ENCODE assay signal across 21 cellular contexts in genomic region chrX:86014421-86014820, GRCh38. TPM values are rescaled to one million over a fixed set of nuclear protein-coding genes. Genes with fewer than 3 reads are reported as not detected.
DNase-seq lines count a peak whose midpoint lies in the region; ATAC-seq, FAIRE-seq and TF ChIP-seq lines count a peak whose summit lies in the region.
"Had no signal": no experiment of that assay in that cellular context is flagged by ENCODE, and none has a peak within 500 bp of the region (broad histone marks: within the 10 kb centered on the region; RNA-seq: fewer than 3 reads in every experiment).

No MANE protein-coding gene starts in this region.

- WGBS in HepG2 (ENCODE audit: low lambda C conversion rate), result 79% methylated on average over 5 of the region's 5 CpGs
- WGBS in right lobe of liver (ENCODE audit: insufficient coverage, low coverage, low lambda C conversion rate, missing lambda C conversion rate), result 90% methylated on average over 4 of the region's 5 CpGs

- H3K4me3 ChIP-seq in HepG2 (replicated peaks in 1 of 3; ENCODE audit: insufficient read depth in 1 of 3, low read depth in 2 of 3, low read length in 3 of 3), result no peak overlapping the region; a peak in 1 of 6 replicates
- no peak overlapping the region for H3K4me3 ChIP-seq in right lobe of liver
- H3K4me3 ChIP-seq: coronary artery, smooth muscle cell had no signal

- H2AFZ ChIP-seq in HepG2 (ENCODE audit: low read length), result no peak overlapping the region

- intact Hi-C loops in HepG2 (cut with micrococcal nuclease; ENCODE audit: unreplicated experiment) (no loop called here), right lobe of liver (cut with DNase I) (no loop called here)

- H3K36me3 Mint-ChIP-seq in T-cell, result peaks cover 44% of the 10 kb centered on the region
- H3K36me3 Mint-ChIP-seq in type B pancreatic cell, result peaks cover 37% of the 10 kb centered on the region

- H3K27ac ChIP-seq in HepG2 (ENCODE audit: extremely low read length, insufficient read depth, low read length), result peak overlapping the region; percentile 49
- H3K27ac ChIP-seq in right lobe of liver, result no peak overlapping the region
- H3K27ac ChIP-seq: coronary artery, KMS-11 had no signal

- H4K20me1 ChIP-seq in HepG2 (ENCODE audit: insufficient read depth, low read length), result no peaks in the 10 kb centered on the region

- no peak for DNase-seq in HepG2 (ENCODE audit: low spot score)
- DNase-seq in right lobe of liver, result no peak
- DNase-seq in T-cell, result peak in 9 of 34 experiments; percentile 0 to 17 (median 4)
- DNase-seq in left kidney (ENCODE audit: low read depth, low spot score), result peak; percentile 59
- no peak for DNase-seq in type B pancreatic cell (ENCODE audit: extremely low spot score, unreplicated experiment)
- no peak for DNase-seq in amygdala (lab: John Stamatoyannopoulos, UW)
- DNase-seq: activated naive CD8-positive, alpha-beta T cell treated with anti-CD3 and anti-CD28 coated beads, Interleukin-2, amount 10 ng/mL, durations not matched to agents 7 days and 5 days; DND-41; left cardiac atrium; NCI-H187 treated with DMSO at 0.1 percent for 48 hours; NCI-H446; RPMI8226; stimulated activated CD4-positive, alpha-beta T cell treated with anti-CD3 and anti-CD28 coated beads, Interleukin-2, amount 100 ng/mL, for 48 hours had no signal

- CTCF ChIA-PET in HepG2 (lab: Yijun Ruan, JAX; ENCODE audit: low intra/inter-chr PET ratio, low total read pairs), result no interaction called here
- CTCF ChIA-PET in T-cell (lab: Charles Lee), result no interaction called here

- H3K27me3 ChIP-seq in HepG2 (ENCODE audit: control insufficient read depth in 1 of 2, insufficient read depth in 2 of 2, low read length in 2 of 2) (no peaks in the 10 kb centered on the region), right lobe of liver (no peaks in the 10 kb centered on the region)

- peak overlapping the region; percentile 62 for H3K4me2 ChIP-seq in HepG2 (ENCODE audit: low read depth, low read length)
- H3K4me2 ChIP-seq: KMS-11, smooth muscle cell had no signal

- H3K4me3 Mint-ChIP-seq in T-cell (no peak overlapping the region), type B pancreatic cell (no peak overlapping the region)
- H3K4me3 Mint-ChIP-seq: activated naive CD8-positive, alpha-beta T cell treated with anti-CD3 and anti-CD28 coated beads, Interleukin-2, amount 10 ng/mL, durations not matched to agents 7 days and 5 days; activated T-helper 17 cell treated with anti-CD3 and anti-CD28 coated beads, Interleukin-2, amount 50 U/mL, for 72 hours; brain had no signal

- H3K27ac Mint-ChIP-seq in T-cell (peak overlapping the region; percentile 25 to 36), type B pancreatic cell (peak overlapping the region; percentile 50)
- H3K27ac Mint-ChIP-seq: activated naive CD8-positive, alpha-beta T cell treated with anti-CD3 and anti-CD28 coated beads, Interleukin-2, amount 10 ng/mL, durations not matched to agents 7 days and 5 days; activated T-helper 17 cell treated with anti-CD3 and anti-CD28 coated beads, Interleukin-2, amount 50 U/mL, for 72 hours had no signal

- H3K4me1 Mint-ChIP-seq in T-cell, result peaks cover 17 to 43% (median 23%) of the 10 kb centered on the region in 3 donors
- peaks cover 25% of the 10 kb centered on the region for H3K4me1 Mint-ChIP-seq in type B pancreatic cell (ENCODE audit: unreplicated experiment)
- H3K4me1 Mint-ChIP-seq: brain had no signal

- ATAC-seq in HepG2 (no peak), right lobe of liver (no peak), T-cell (replicated peaks in 1 of 4) (no peak), HG02981 (IDR thresholded peaks at IDR 0.05; ENCODE audit: unreplicated experiment) (no peak)
- ATAC-seq: left cardiac atrium had no signal

- no peaks in the 10 kb centered on the region for H3K9me3 ChIP-seq in HepG2 (ENCODE audit: low read length)
- no peaks in the 10 kb centered on the region for H3K9me3 ChIP-seq in right lobe of liver

- peaks cover 14% of the 10 kb centered on the region for H3K79me2 ChIP-seq in HepG2 (ENCODE audit: insufficient read depth, low read length)

- FAIRE-seq in HepG2 (lab: Jason Lieb, UNC), result no peak
- FAIRE-seq: endometrium, GM12892 had no signal

- no peak for TF ChIP-seq CTCF in HepG2 (CRISPR knock-in tag; IDR thresholded peaks at IDR 0.05)
- TF ChIP-seq CTCF in right lobe of liver (IDR thresholded peaks at IDR 0.05), result no peak
- no peak for TF ChIP-seq CTCF in type B pancreatic cell (conservative IDR thresholded peaks at IDR 0.05)

- H3K9me3 Mint-ChIP-seq in T-cell, result peaks cover 0 to 4% (median 3%) of the 10 kb centered on the region in 3 donors
- no peaks in the 10 kb centered on the region for H3K9me3 Mint-ChIP-seq in type B pancreatic cell

- TF ChIP-seq POLR2A in HepG2 (IDR thresholded peaks at IDR 0.05; ENCODE audit: insufficient read depth in 1 of 2, low read depth in 2 of 2, low read length in 2 of 2), result no peak
- TF ChIP-seq POLR2A in right lobe of liver (IDR thresholded peaks at IDR 0.05), result no peak

- no peak overlapping the region for H3K9ac ChIP-seq in HepG2 (ENCODE audit: insufficient read depth, low read depth, low read length)
- H3K9ac ChIP-seq: KMS-11 had no signal

- POLR2A ChIA-PET in HepG2 (lab: Yijun Ruan, JAX) (no interaction called here), T-cell (lab: Charles Lee) (no interaction called here)

- H3K27me3 Mint-ChIP-seq in T-cell (no peaks in the 10 kb centered on the region), type B pancreatic cell (no peaks in the 10 kb centered on the region)
- H3K27me3 Mint-ChIP-seq: activated naive CD8-positive, alpha-beta T cell treated with anti-CD3 and anti-CD28 coated beads, Interleukin-2, amount 10 ng/mL, durations not matched to agents 7 days and 5 days; activated T-helper 17 cell treated with anti-CD3 and anti-CD28 coated beads, Interleukin-2, amount 50 U/mL, for 72 hours; brain had no signal

- TF ChIP-seq EP300 in HepG2 (IDR thresholded peaks at IDR 0.05; ENCODE audit: low read depth in 2 of 2, low read length in 2 of 2), result no peak
- no peak for TF ChIP-seq EP300 in HepG2 (CRISPR knock-in tag; IDR thresholded peaks at IDR 0.05; ENCODE audit: borderline replicate concordance)

- no peaks in the 10 kb centered on the region for H3K36me3 ChIP-seq in HepG2 (replicated peaks in 1 of 2; ENCODE audit: control insufficient read depth in 1 of 2, insufficient read depth in 2 of 2, low read length in 2 of 2)
- H3K36me3 ChIP-seq in right lobe of liver, result no peaks in the 10 kb centered on the region

- peaks cover 30% of the 10 kb centered on the region for H3K4me1 ChIP-seq in HepG2 (ENCODE audit: insufficient read depth, low read length)
- no peaks in the 10 kb centered on the region for H3K4me1 ChIP-seq in right lobe of liver

- TF ChIP-seq RAD21 in HepG2 (CRISPR knock-in tag; IDR thresholded peaks at IDR 0.05), result no peak

- BruUV-seq in HepG2 (replicated peaks; lab: Mats Ljungman, UMichigan), result no TSS peak

- in situ Hi-C loops in HepG2 (cut with HindIII; ENCODE audit: extremely low pct_ligation_motif_present, low pct_unique_long_range_greater_than_20kb), result no loop called here

TF ChIP-seq in HepG2, 621 proteins besides CTCF, POLR2A, EP300 and RAD21 (continues in another document):
- TF ChIP-seq ZBTB7A (CRISPR knock-in tag; IDR thresholded peaks at IDR 0.05), result no peak
- TF ChIP-seq ZNF296 (CRISPR knock-in tag; conservative IDR thresholded peaks at IDR 0.05), result no peak
- no peak for TF ChIP-seq SCMH1 (CRISPR knock-in tag; IDR thresholded peaks at IDR 0.05; ENCODE audit: borderline replicate concordance)
- TF ChIP-seq, protein P1, sequence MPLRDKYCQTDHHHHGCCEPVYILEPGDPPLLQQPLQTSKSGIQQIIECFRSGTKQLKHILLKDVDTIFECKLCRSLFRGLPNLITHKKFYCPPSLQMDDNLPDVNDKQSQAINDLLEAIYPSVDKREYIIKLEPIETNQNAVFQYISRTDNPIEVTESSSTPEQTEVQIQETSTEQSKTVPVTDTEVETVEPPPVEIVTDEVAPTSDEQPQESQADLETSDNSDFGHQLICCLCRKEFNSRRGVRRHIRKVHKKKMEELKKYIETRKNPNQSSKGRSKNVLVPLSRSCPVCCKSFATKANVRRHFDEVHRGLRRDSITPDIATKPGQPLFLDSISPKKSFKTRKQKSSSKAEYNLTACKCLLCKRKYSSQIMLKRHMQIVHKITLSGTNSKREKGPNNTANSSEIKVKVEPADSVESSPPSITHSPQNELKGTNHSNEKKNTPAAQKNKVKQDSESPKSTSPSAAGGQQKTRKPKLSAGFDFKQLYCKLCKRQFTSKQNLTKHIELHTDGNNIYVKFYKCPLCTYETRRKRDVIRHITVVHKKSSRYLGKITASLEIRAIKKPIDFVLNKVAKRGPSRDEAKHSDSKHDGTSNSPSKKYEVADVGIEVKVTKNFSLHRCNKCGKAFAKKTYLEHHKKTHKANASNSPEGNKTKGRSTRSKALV (CRISPR knock-in tag; IDR thresholded peaks at IDR 0.05), result no peak

RNA-seq across cellular contexts. Expression of gene CHM, which starts 32.9 kb away (rescaled TPM):
- total RNA-seq in HepG2 (2016; rRNA removed; fragmentation: Illumina TruSeq; extraction: Trizol) (15.1 and 19.6 TPM in 2 replicates), right lobe of liver (10 to 100 TPM in 1 of 6 experiments, 1 to 10 TPM in 5; 8.1 to 13.6 (median 9.1) TPM), T-cell (10 to 100 TPM; 10.5 to 16.8 (median 16.2) TPM), type B pancreatic cell (ENCODE audit: low replicate concordance) (43.9 and 44.3 TPM in 2 replicates)
- 2.7 and 3.9 TPM in 2 replicates for total RNA-seq in HepG2 (2016; cell fraction: cytosol; rRNA removed; fragmentation: Illumina TruSeq; extraction: Trizol; ENCODE audit: low read depth)
- total RNA-seq in HepG2 (2016; cell fraction: insoluble cytoplasmic fraction; rRNA removed; fragmentation: Illumina TruSeq; extraction: Trizol), result 12.1 and 20.4 TPM in 2 replicates
- total RNA-seq in HepG2 (2016; cell fraction: membrane; rRNA removed; fragmentation: Illumina TruSeq; extraction: Trizol), result 5.4 and 5.5 TPM in 2 replicates
- 22.9 and 25.7 TPM in 2 replicates for total RNA-seq in HepG2 (2016; cell fraction: nucleus; rRNA removed; fragmentation: Illumina TruSeq; extraction: Trizol)
- 11.7 and 15.5 TPM in 2 replicates for polyA plus RNA-seq in HepG2 (2011; rRNA removed)
- 7.0 and 10.8 TPM in 2 replicates for polyA plus RNA-seq in HepG2 (2011; cell fraction: cytosol; rRNA removed)
- polyA plus RNA-seq in HepG2 (2011; cell fraction: nucleus; rRNA removed), result 7.2 and 7.4 TPM in 2 replicates
- polyA plus RNA-seq in HepG2 (2012), result 8.5 and 8.9 TPM in 2 replicates
- 0.58 and 0.72 TPM in 2 replicates for polyA plus RNA-seq in HepG2 (2016; cell fraction: cytosol; fragmentation: Illumina TruSeq; extraction: Trizol; ENCODE audit: low read depth)
- polyA plus RNA-seq in HepG2 (2016; cell fraction: insoluble cytoplasmic fraction; fragmentation: Illumina TruSeq; extraction: Trizol; ENCODE audit: low read depth), result 17.0 and 17.5 TPM in 2 replicates
- polyA plus RNA-seq in HepG2 (2016; cell fraction: membrane; fragmentation: Illumina TruSeq; extraction: Trizol; ENCODE audit: low read depth), result 2.7 TPM in 2 replicates
- 12.3 and 14.2 TPM in 2 replicates for polyA plus RNA-seq in HepG2 (2016; cell fraction: nucleus; fragmentation: Illumina TruSeq; extraction: Trizol; ENCODE audit: insufficient read depth, low read depth)
- polyA minus RNA-seq in HepG2 (2011; rRNA and poly(A)+ RNA removed; ENCODE audit: low replicate concordance), result 7.9 and 15.6 TPM in 2 replicates
- 8.3 and 9.7 TPM in 2 replicates for polyA minus RNA-seq in HepG2 (2011; cell fraction: cytosol; rRNA and poly(A)+ RNA removed)
- polyA minus RNA-seq in HepG2 (2011; cell fraction: nucleus; rRNA and poly(A)+ RNA removed), result 57.7 and 68.6 TPM in 2 replicates
